Comparison of ENCODE assay signal across 8 cellular contexts in the genomic region with DNA sequence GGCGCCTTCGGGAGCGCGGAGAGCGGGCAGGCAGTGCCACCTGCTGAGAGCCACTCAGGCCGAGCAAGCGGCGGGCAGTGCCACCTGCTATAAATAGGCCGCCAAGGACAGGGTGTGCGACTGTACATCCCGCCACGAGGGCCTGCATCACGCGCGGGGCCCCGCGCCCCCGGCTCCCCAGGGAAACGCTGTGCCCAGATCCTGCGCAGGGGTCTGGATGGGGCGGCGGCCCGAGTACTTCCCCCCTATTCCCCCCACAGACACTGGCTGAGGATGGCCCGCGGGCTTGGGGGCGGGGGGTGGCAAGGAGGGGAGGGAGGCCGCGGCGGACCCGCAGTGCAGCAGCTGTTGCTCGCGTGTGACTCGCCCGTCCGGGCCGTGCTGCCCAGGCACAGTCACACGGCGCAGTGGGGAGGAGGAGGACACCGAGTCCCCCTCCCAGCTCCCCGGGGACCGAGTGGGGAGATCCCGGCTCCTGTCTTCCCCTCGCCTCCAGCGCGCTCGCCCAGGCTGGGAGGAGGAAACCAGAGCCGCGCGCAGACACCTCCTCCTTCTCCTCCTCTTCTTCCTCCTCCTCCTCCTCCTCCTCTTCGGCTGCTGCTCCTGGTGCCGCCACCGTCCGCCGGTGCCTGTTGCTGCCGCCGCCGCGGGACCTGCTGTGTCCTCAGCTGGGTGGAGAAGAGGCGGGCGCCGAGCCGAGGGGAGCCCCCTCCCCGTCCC. TPM values are rescaled to one million over a fixed set of nuclear protein-coding genes. Genes with fewer than 3 reads are reported as not detected.
DNase-seq lines count a peak whose midpoint lies in the region; ATAC-seq, FAIRE-seq and TF ChIP-seq lines count a peak whose summit lies in the region.

A gene with protein sequence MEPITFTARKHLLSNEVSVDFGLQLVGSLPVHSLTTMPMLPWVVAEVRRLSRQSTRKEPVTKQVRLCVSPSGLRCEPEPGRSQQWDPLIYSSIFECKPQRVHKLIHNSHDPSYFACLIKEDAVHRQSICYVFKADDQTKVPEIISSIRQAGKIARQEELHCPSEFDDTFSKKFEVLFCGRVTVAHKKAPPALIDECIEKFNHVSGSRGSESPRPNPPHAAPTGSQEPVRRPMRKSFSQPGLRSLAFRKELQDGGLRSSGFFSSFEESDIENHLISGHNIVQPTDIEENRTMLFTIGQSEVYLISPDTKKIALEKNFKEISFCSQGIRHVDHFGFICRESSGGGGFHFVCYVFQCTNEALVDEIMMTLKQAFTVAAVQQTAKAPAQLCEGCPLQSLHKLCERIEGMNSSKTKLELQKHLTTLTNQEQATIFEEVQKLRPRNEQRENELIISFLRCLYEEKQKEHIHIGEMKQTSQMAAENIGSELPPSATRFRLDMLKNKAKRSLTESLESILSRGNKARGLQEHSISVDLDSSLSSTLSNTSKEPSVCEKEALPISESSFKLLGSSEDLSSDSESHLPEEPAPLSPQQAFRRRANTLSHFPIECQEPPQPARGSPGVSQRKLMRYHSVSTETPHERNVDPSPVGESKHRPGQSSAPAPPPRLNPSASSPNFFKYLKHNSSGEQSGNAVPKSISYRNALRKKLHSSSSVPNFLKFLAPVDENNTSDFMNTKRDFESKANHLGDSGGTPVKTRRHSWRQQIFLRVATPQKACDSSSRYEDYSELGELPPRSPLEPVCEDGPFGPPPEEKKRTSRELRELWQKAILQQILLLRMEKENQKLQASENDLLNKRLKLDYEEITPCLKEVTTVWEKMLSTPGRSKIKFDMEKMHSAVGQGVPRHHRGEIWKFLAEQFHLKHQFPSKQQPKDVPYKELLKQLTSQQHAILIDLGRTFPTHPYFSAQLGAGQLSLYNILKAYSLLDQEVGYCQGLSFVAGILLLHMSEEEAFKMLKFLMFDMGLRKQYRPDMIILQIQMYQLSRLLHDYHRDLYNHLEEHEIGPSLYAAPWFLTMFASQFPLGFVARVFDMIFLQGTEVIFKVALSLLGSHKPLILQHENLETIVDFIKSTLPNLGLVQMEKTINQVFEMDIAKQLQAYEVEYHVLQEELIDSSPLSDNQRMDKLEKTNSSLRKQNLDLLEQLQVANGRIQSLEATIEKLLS (N-terminal part only) (plus strand): TSS at position 584 of the 720 bp plus-strand sequence. CDS start 11,012 bp downstream, outside the sequence.

- no peak within 1 kb of the TSS for H3K18ac ChIP-seq in IMR-90 (ENCODE audit: low read depth, low read length)

- H4K8ac ChIP-seq in IMR-90 (ENCODE audit: low read depth in 2 of 2, low read length in 2 of 2): no peak within 1 kb of the TSS

- DNase-seq in DMS53 (lab: John Stamatoyannopoulos, UW) (peak; percentile 94), IMR-90 (no peak), T-helper 17 cell (peak; percentile 7 to 18 (median 12)), GM12878 (ENCODE audit: low read depth, low spot score) (no peak), iPS-NIHi11 (ENCODE audit: low spot score) (peak; percentile 48), spleen (peak; percentile 93)
- DNase-seq in effector CD4-positive, alpha-beta T cell: no peak

- BruUV-seq in IMR-90 (replicated peaks; lab: Mats Ljungman, UMichigan): no TSS peak
- BruUV-seq in GM12878 (replicated peaks; lab: Mats Ljungman, UMichigan): no TSS peak

- H2BK15ac ChIP-seq in IMR-90 (ENCODE audit: low read depth, low read length): no peak within 1 kb of the TSS

- H3K4me3 ChIP-seq in IMR-90 (ENCODE audit: insufficient read depth, low read depth, low read length) (peak within 1 kb of the TSS; percentile 64), GM12878 (peak within 1 kb of the TSS; percentile 59), spleen (peak within 1 kb of the TSS; percentile 67 to 98 (median 92))

- H3K9ac ChIP-seq in IMR-90 (ENCODE audit: low read depth, low read length): no peak within 1 kb of the TSS
- peak within 1 kb of the TSS; percentile 68 for H3K9ac ChIP-seq in GM12878 (ENCODE audit: control insufficient read depth, insufficient read depth, low read length)

- TF ChIP-seq RAD21 in IMR-90 (IDR thresholded peaks at IDR 0.05; ENCODE audit: low read length) (no peak), GM12878 (IDR thresholded peaks at IDR 0.05; ENCODE audit: insufficient read depth, low read depth, low read length) (no peak)

- no peaks in the 10 kb centered on the region for H3K36me3 ChIP-seq in IMR-90 (ENCODE audit: control insufficient read depth, insufficient read depth, low read length)
- no peaks in the 10 kb centered on the region; a peak in 1 of 4 replicates for H3K36me3 ChIP-seq in GM12878 (ENCODE audit: control insufficient read depth in 2 of 2, insufficient read depth in 2 of 2, low read length in 1 of 2)
- H3K36me3 ChIP-seq in spleen: peaks cover 0 to 9% (median 0%) of the 10 kb centered on the region in 6 donors

- H3K14ac ChIP-seq in IMR-90 (replicated peaks; ENCODE audit: low read depth, low read length): no peak within 1 kb of the TSS

- H2AK9ac ChIP-seq in IMR-90 (replicated peaks; ENCODE audit: low read depth, low read length, poor library complexity): peak within 1 kb of the TSS; percentile 62

- SMC1A ChIA-PET in GM12878 (lab: Charles Lee; ENCODE audit: uncharacterized antibody, unreplicated experiment): interaction anchor here (1.0 to 1.4 kb wide), 3 partner anchors 15 to 145 kb away, joined by 4 to 5 read pairs (median 4); no protein-coding TSS in a partner anchor

- H2BK20ac ChIP-seq in IMR-90 (ENCODE audit: low read depth, low read length): no peak within 1 kb of the TSS

- peak within 1 kb of the TSS; percentile 94 for H3K27ac Mint-ChIP-seq in T-helper 17 cell

- no peaks in the 10 kb centered on the region for H3K79me1 ChIP-seq in IMR-90 (ENCODE audit: low read depth in 1 of 2, low read length in 2 of 2)

- POLR2A ChIA-PET in IMR-90 (lab: Charles Lee; ENCODE audit: unreplicated experiment) (no interaction called here), GM12878 (lab: Charles Lee) (interaction anchor here (0.5 to 2.7 kb wide), 5 partner anchors 60 to 1981 kb away, joined by 3 to 14 read pairs (median 3); a partner anchor contains a TSS)

- no peak within 1 kb of the TSS for H3K4ac ChIP-seq in IMR-90 (ENCODE audit: low read depth, low read length)

- no peak within 1 kb of the TSS for H3K27ac ChIP-seq in IMR-90 (ENCODE audit: insufficient read depth, low read length)
- peak within 1 kb of the TSS; percentile 70 for H3K27ac ChIP-seq in GM12878 (ENCODE audit: control insufficient read depth, insufficient read depth)
- H3K27ac ChIP-seq in spleen: peak within 1 kb of the TSS; percentile 71 to 97 (median 94)

- dilution Hi-C loops in IMR-90 (cut with HindIII; ENCODE audit: low sequenced_read_pairs, unreplicated experiment): no loop called here

- no peaks in the 10 kb centered on the region for H3K36me3 Mint-ChIP-seq in T-helper 17 cell (ENCODE audit: low read depth)

- H3K9me3 ChIP-seq in IMR-90 (ENCODE audit: control insufficient read depth, insufficient read depth, low read length): no peaks in the 10 kb centered on the region
- H3K9me3 ChIP-seq in T-helper 17 cell (ENCODE audit: control insufficient read depth, low read length, poor library complexity, severe bottlenecking): no peaks in the 10 kb centered on the region
- H3K9me3 ChIP-seq in GM12878 (replicated peaks; ENCODE audit: control insufficient read depth, insufficient read depth, low read length): no peaks in the 10 kb centered on the region
- H3K9me3 ChIP-seq in spleen: no peaks in the 10 kb centered on the region

- H2BK120ac ChIP-seq in IMR-90 (ENCODE audit: low read depth, low read length): no peak within 1 kb of the TSS

- peaks cover 17% of the 10 kb centered on the region for H3K79me2 ChIP-seq in GM12878 (ENCODE audit: control insufficient read depth, insufficient read depth, low read length)

- peak within 1 kb of the TSS; percentile 90 for H3K4me3 Mint-ChIP-seq in T-helper 17 cell

- TF ChIP-seq EP300 in GM12878 (IDR thresholded peaks at IDR 0.05; ENCODE audit: borderline replicate concordance in 1 of 2, control insufficient read depth in 1 of 2, low read depth in 2 of 2, low read length in 2 of 2): no peak

- no peak within 1 kb of the TSS for H2AK5ac ChIP-seq in IMR-90 (ENCODE audit: low read depth, low read length)

- no peaks in the 10 kb centered on the region for H3K27me3 Mint-ChIP-seq in T-helper 17 cell

- H4K20me1 ChIP-seq in IMR-90 (ENCODE audit: insufficient read depth, low read length): no peaks in the 10 kb centered on the region; the same call in 1 of the 2 replicates
- no peaks in the 10 kb centered on the region for H4K20me1 ChIP-seq in GM12878 (ENCODE audit: control insufficient read depth, insufficient read depth)

- H3K4me1 Mint-ChIP-seq in T-helper 17 cell: peaks cover 23% of the 10 kb centered on the region

- no peak within 1 kb of the TSS for H2BK5ac ChIP-seq in IMR-90 (ENCODE audit: low read depth, low read length, poor library complexity, severe bottlenecking)

- RAD21 ChIA-PET in GM12878 (lab: Charles Lee; ENCODE audit: unreplicated experiment): interaction anchor here (0.6 to 3.8 kb wide), 7 partner anchors 31 to 243 kb away, joined by 3 to 29 read pairs (median 4); a partner anchor contains a TSS

- no peak within 1 kb of the TSS for H3K56ac ChIP-seq in IMR-90 (ENCODE audit: extremely low read depth, insufficient read depth, low read length)

- no peak within 1 kb of the TSS for H4K91ac ChIP-seq in IMR-90 (ENCODE audit: insufficient read depth, low read depth, low read length)

- WGBS in IMR-90 (ENCODE audit: extremely low coverage in 2 of 2, insufficient read length in 1 of 2), 2 experiments: 0% methylated on average over 22 of the region's 63 CpGs; no CpG with 5 or more reads in 1 of the 2 experiments
- 7% methylated on average over 34 of the region's 63 CpGs for WGBS in GM12878 (ENCODE audit: insufficient coverage, insufficient replicate concordance, low lambda C conversion rate, missing lambda C conversion rate)
- 0 to 4% (median 1%) methylated on average over 41 to 63 of the region's 63 CpGs for WGBS in spleen, 5 donors

- no peak for TF ChIP-seq CTCF in IMR-90 (conservative IDR thresholded peaks at IDR 0.05; ENCODE audit: low read depth, low read length)
- TF ChIP-seq CTCF in GM12878 (IDR thresholded peaks at IDR 0.05 in 2 of 3, conservative IDR thresholded peaks at IDR 0.05 in 1 of 3; ENCODE audit: control insufficient read depth in 2 of 3, extremely low read depth in 1 of 3, insufficient read depth in 1 of 3, low read depth in 3 of 3, low read length in 3 of 3): peak; percentile 4 to 49 (median 13); a peak in 2 of 6 replicates
- peak in 5 of 11 experiments; percentile 13 to 39 (median 28) for TF ChIP-seq CTCF in spleen (IDR thresholded peaks at IDR 0.05 in 8 of 11, conservative IDR thresholded peaks at IDR 0.05 in 3 of 11)

- H3K27me3 ChIP-seq in IMR-90 (ENCODE audit: control insufficient read depth, insufficient read depth, low read length) (peaks cover 49% of the 10 kb centered on the region), GM12878 (replicated peaks in 1 of 2; ENCODE audit: control insufficient read depth in 2 of 2, insufficient read depth in 2 of 2, low read length in 1 of 2) (no peaks in the 10 kb centered on the region), spleen (replicated peaks in 1 of 7) (no peaks in the 10 kb centered on the region)

- no peak within 1 kb of the TSS for H4K5ac ChIP-seq in IMR-90 (ENCODE audit: low read depth, low read length)

- peak within 1 kb of the TSS; percentile 23; the same call in 1 of the 2 replicates for H3K23ac ChIP-seq in IMR-90 (ENCODE audit: low read depth, low read length)

- CTCF ChIA-PET in IMR-90 (lab: Yijun Ruan, JAX) (no interaction called here), GM12878 (lab: Yijun Ruan, JAX) (interaction anchor here (0.6 to 1.4 kb wide), 3 partner anchors 54 to 297 kb away, joined by 3 to 4 read pairs (median 3); no protein-coding TSS in a partner anchor)

- H3K4me1 ChIP-seq in IMR-90 (ENCODE audit: control insufficient read depth, insufficient read depth, low read length): no peaks in the 10 kb centered on the region; the same call in 1 of the 2 replicates
- H3K4me1 ChIP-seq in GM12878 (ENCODE audit: control insufficient read depth, insufficient read depth, low read length): peaks cover 11% of the 10 kb centered on the region
- H3K4me1 ChIP-seq in spleen: peaks cover 10 to 62% (median 39%) of the 10 kb centered on the region in 6 donors

- no peaks in the 10 kb centered on the region for H3K9me1 ChIP-seq in IMR-90 (ENCODE audit: insufficient read depth, low read length)

- peak within 1 kb of the TSS; percentile 87 for H2AFZ ChIP-seq in IMR-90 (replicated peaks; ENCODE audit: low read length, poor library complexity)
- H2AFZ ChIP-seq in GM12878 (ENCODE audit: control insufficient read depth, low read depth, low read length): peak within 1 kb of the TSS; percentile 71

- no peak for TF ChIP-seq POLR2A in IMR-90 (IDR thresholded peaks at IDR 0.05; ENCODE audit: low read depth, low read length)
- TF ChIP-seq POLR2A in GM12878 (IDR thresholded peaks at IDR 0.05; ENCODE audit: low read depth, low read length): peak; percentile 68
- no peak for TF ChIP-seq POLR2A in spleen (IDR thresholded peaks at IDR 0.05)

- in situ Hi-C loops in IMR-90 (cut with MboI; ENCODE audit: low sequenced_read_pairs): no loop called here
- in situ Hi-C loops in GM12878 (cut with MboI): no loop called here

- ATAC-seq in GM21447 (IDR thresholded peaks at IDR 0.05; ENCODE audit: unreplicated experiment) (peak; percentile 27), IMR-90 (ENCODE audit: low read depth) (peak; percentile 64), T-helper 17 cell (peak; percentile 51), GM12878 (peak; percentile 57)

- intact Hi-C loops in IMR-90 (cut with micrococcal nuclease) (no loop called here), GM12878 (cut with micrococcal nuclease; ENCODE audit: unreplicated experiment) (loop anchor here (1.0 to 10.0 kb wide), 6 partner anchors 64 to 1648 kb away; a partner anchor contains a TSS), spleen (cut with DNase I; ENCODE audit: low total_unique reads) (no loop called here)

- H3K4me2 ChIP-seq in IMR-90 (ENCODE audit: low read depth, low read length) (peak within 1 kb of the TSS; percentile 86), GM12878 (ENCODE audit: control insufficient read depth, insufficient read depth) (peak within 1 kb of the TSS; percentile 82)

- FAIRE-seq in GM12878 (lab: Jason Lieb, UNC): no peak

RNA-seq across cellular contexts. Expression of the gene that starts here (rescaled TPM):
- total RNA-seq in IMR-90 (2012; rRNA removed) (90.3 and 104 TPM in 2 replicates), T-helper 17 cell (10 to 100 TPM; 45.5 to 51.1 TPM), GM12878 (2014; rRNA removed) (93.2 and 102 TPM in 2 replicates), GM12878 (2014; rRNA removed; fragmentation: Illumina TruSeq; extraction: Trizol) (75.4 and 79.7 TPM in 2 replicates), GM12878 (2021) (78.8 and 89.7 TPM in 2 replicates), spleen (100 to 1,000 TPM in 4 of 7 donors, 10 to 100 TPM in 3; 81.0 to 142 (median 110) TPM)
- polyA plus RNA-seq in IMR-90 (2012; rRNA removed) (37.0 and 42.4 TPM in 2 replicates), GM12878 (2011; rRNA removed) (54.8 and 59.0 TPM in 2 replicates), GM12878 (2014; fragmentation: Illumina TruSeq; extraction: Trizol) (49.4 and 60.9 TPM in 2 replicates), GM12878 (2014; fragmentation: Nextera tagmentation; extraction: Ambion mirVana) (10 to 100 TPM in 1 of 2 experiments, 1 to 10 TPM in 1; 5.3 to 15.4 TPM), GM12878 (2014; rRNA removed) (75.5 and 79.3 TPM in 2 replicates), GM12878 (2016; fragmentation: Nextera tagmentation; extraction: Ambion mirVana) (10 to 100 TPM; 29.2 to 47.9 TPM), spleen (10 to 100 TPM; 49.3 to 68.4 (median 49.7) TPM)
- 33.9 and 44.1 TPM in 2 replicates for polyA plus RNA-seq in IMR-90 (2012; cell fraction: cytosol; rRNA removed)
- 27.6 and 51.4 TPM in 2 replicates for polyA plus RNA-seq in IMR-90 (2012; cell fraction: nucleus; rRNA removed; ENCODE audit: low replicate concordance)
- 94.2 and 97.3 TPM in 2 replicates for total RNA-seq in GM12878 (2013; cell fraction: nucleolus; rRNA removed)
- 41.7 TPM for polyA plus RNA-seq in GM12878 (2011; ENCODE audit: low read depth)
- 59.9 and 62.1 TPM in 2 replicates for polyA plus RNA-seq in GM12878 (2011; cell fraction: cytosol; rRNA removed)
- polyA plus RNA-seq in GM12878 (2011; cell fraction: nucleus; rRNA removed): 42.2 and 47.0 TPM in 2 replicates
- 70.2 and 70.7 TPM in 2 replicates for polyA plus RNA-seq in GM12878 (2012)
- polyA minus RNA-seq in GM12878 (2011; rRNA and poly(A)+ RNA removed): 86.2 and 97.2 TPM in 2 replicates
- 37.2 and 46.3 TPM in 2 replicates for polyA minus RNA-seq in GM12878 (2011; cell fraction: cytosol; rRNA and poly(A)+ RNA removed)
- polyA minus RNA-seq in GM12878 (2011; cell fraction: nucleus; rRNA and poly(A)+ RNA removed): 31.7 and 56.9 TPM in 2 replicates

Comparison
In these comparisons a context has a peak if more than half of its experiments do, and no peak if none do; other contexts are left out.
1. DNase-seq: peak in DMS53 (single experiment), T-helper 17 cell (3 of 3), iPS-NIHi11 (single experiment) and spleen (single experiment); none in IMR-90 (single experiment), GM12878 (single experiment) and effector CD4-positive, alpha-beta T cell (single experiment).
2. Peak in every context shown above with its lines, with median percentiles within 50 percentile points of each other: ATAC-seq and H3K4me3 ChIP-seq.